ENCODE assay signal across 8 cellular contexts in the genomic region with DNA sequence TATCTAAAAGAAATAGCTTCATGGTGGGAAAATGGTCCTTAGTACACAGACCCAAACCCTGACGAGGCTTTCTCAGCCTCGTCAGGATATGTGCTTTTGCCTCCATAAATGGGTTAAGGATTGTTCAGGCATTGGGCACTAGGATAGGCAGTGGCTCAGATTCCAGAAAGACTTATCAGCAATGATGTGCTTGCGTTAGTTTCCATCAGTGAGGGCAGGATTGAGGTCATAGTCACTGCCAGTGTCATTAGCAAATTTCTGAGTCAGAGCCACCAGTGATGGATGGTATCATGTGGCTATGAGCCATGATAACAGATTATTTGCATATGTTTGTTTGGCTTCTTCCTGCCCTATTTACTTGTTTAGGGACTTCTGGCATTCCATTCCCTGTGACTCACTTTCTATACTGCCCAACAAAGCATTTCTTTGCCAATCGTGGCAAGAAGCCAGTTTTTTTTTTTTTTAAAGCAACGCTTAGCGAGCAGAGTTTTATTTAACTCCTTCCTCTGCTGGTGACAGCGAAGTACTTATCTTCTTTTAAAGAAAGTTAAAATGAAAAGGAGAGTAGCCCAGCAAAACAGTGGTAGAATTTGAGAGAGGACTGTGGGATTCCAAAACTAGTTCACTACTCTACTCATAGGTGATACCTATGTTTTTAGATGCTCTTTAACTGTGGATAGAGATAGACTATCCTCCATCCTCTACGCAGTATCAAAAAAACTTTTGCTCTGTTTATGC. TPM values are rescaled to one million over a fixed set of nuclear protein-coding genes. Genes with fewer than 3 reads are reported as not detected.
DNase-seq lines count a peak whose midpoint lies in the region; ATAC-seq, FAIRE-seq and TF ChIP-seq lines count a peak whose summit lies in the region.

No MANE protein-coding gene starts in this region.

- POLR2A ChIA-PET in A549 (lab: Yijun Ruan, JAX) (no interaction called here), PC-3 (lab: Charles Lee; ENCODE audit: unreplicated experiment) (no interaction called here)

- H3K9me3 ChIP-seq in A549 (no peaks in the 10 kb centered on the region), GM23248 (ENCODE audit: low read depth) (no peaks in the 10 kb centered on the region), PC-3 (ENCODE audit: low read length) (no peaks in the 10 kb centered on the region)

- H3K4me3 ChIP-seq in A549 (no peak overlapping the region), GM23248 (no peak overlapping the region), PC-3 (ENCODE audit: low read length) (no peak overlapping the region), fibroblast of mammary gland (ENCODE audit: control insufficient read depth, low read depth, low read length) (no peak overlapping the region)

- H3K79me2 ChIP-seq in GM23248 (ENCODE audit: insufficient read depth), result no peaks in the 10 kb centered on the region
- H3K79me2 ChIP-seq in PC-3 (ENCODE audit: low read length), result no peaks in the 10 kb centered on the region

- CTCF ChIA-PET in A549 (lab: Yijun Ruan, JAX) (interaction anchor here (0.7 to 10.2 kb wide), 4 partner anchors 14 to 66 kb away, joined by 3 to 241 read pairs (median 4); no protein-coding TSS in a partner anchor), PC-3 (lab: Charles Lee) (interaction anchor here (4.2 kb wide), 1 partner anchor 71 kb away, joined by 35 read pairs; no protein-coding TSS in a partner anchor)

- H3K36me3 ChIP-seq in GM23248 (ENCODE audit: low read depth) (peaks cover 9% of the 10 kb centered on the region; the same call in 1 of the 2 replicates), PC-3 (ENCODE audit: low read depth, low read length) (peaks cover 12% of the 10 kb centered on the region)

- H3K4me2 ChIP-seq in A549 (peak overlapping the region; percentile 78), GM23248 (ENCODE audit: unreplicated experiment) (peak overlapping the region; percentile 61), PC-3 (ENCODE audit: low read length) (peak overlapping the region; percentile 60)

- H3K4me1 ChIP-seq in A549, result peaks cover 63% of the 10 kb centered on the region
- H3K4me1 ChIP-seq in GM23248 (ENCODE audit: insufficient read depth), result peaks cover 46% of the 10 kb centered on the region
- peaks cover 30% of the 10 kb centered on the region for H3K4me1 ChIP-seq in PC-3 (ENCODE audit: insufficient read depth, low read length)

- peak; percentile 41 to 65; a peak in 4 of 5 replicates for TF ChIP-seq RAD21 in A549 (conservative IDR thresholded peaks at IDR 0.05 in 1 of 2, IDR thresholded peaks at IDR 0.05 in 1 of 2)

- no TSS peak for BruUV-seq in PC-3 (replicated peaks; lab: Mats Ljungman, UMichigan)

- TF ChIP-seq EP300 in A549 (IDR thresholded peaks at IDR 0.05), result peak; percentile 96 to 98

- H3K9me2 ChIP-seq in GM23248 (ENCODE audit: insufficient read depth), result no peaks in the 10 kb centered on the region
- H3K9me2 ChIP-seq in PC-3 (replicated peaks; ENCODE audit: low read length), result no peaks in the 10 kb centered on the region

- H3F3A ChIP-seq in GM23248 (ENCODE audit: insufficient read depth) (peaks cover 71% of the 10 kb centered on the region), PC-3 (ENCODE audit: low read length, unreplicated experiment) (peaks cover 4% of the 10 kb centered on the region)

- FAIRE-seq in A549 (lab: Jason Lieb, UNC), result peak; percentile 99

- ATAC-seq in A549 (peak; percentile 97 to 98), PC-3 (peak; percentile 87), HG02623 (IDR thresholded peaks at IDR 0.05; ENCODE audit: unreplicated experiment) (no peak), GM21515 (IDR thresholded peaks at IDR 0.05; ENCODE audit: unreplicated experiment) (no peak)

- DNase-seq in A549 (ENCODE audit: low read depth in 1 of 2, low spot score in 1 of 2), result peak; percentile 97 to 99
- peak; percentile 98 for DNase-seq in GM23248
- DNase-seq in PC-3, result peak; percentile 100
- peak; percentile 100 for DNase-seq in fibroblast of mammary gland (ENCODE audit: low read depth)
- peak; percentile 85 for DNase-seq in non-pigmented ciliary epithelial cell (ENCODE audit: low read depth)
- no peak for DNase-seq in GM19240 (ENCODE audit: insufficient read length, low spot score)

- intact Hi-C loops in PC-3 (cut with micrococcal nuclease), result loop anchor here (1.0 to 10.0 kb wide), 3 partner anchors 17 to 269 kb away; a partner anchor contains a TSS

- H4K20me1 ChIP-seq in GM23248 (ENCODE audit: insufficient read depth) (no peaks in the 10 kb centered on the region), PC-3 (ENCODE audit: low read length) (no peaks in the 10 kb centered on the region)

- H3K27ac ChIP-seq in A549 (peak overlapping the region; percentile 86 to 92), GM23248 (peak overlapping the region; percentile 87), PC-3 (ENCODE audit: low read length) (peak overlapping the region; percentile 90)

- no peaks in the 10 kb centered on the region for H3K27me3 ChIP-seq in GM23248 (replicated peaks; ENCODE audit: insufficient read depth)
- H3K27me3 ChIP-seq in PC-3 (ENCODE audit: low read length), result no peaks in the 10 kb centered on the region

- no peak for TF ChIP-seq POLR2A in A549 (IDR thresholded peaks at IDR 0.05; ENCODE audit: low read length)

- in situ Hi-C loops in GM23248 (cut with MboI), result no loop called here

- H3K9ac ChIP-seq in GM23248, result peak overlapping the region; percentile 55
- peak overlapping the region; percentile 77 for H3K9ac ChIP-seq in PC-3 (ENCODE audit: low read length)

- no peak for TF ChIP-seq CTCF in A549 (IDR thresholded peaks at IDR 0.05)
- no peak; the same call in 1 of the 2 replicates for TF ChIP-seq CTCF in PC-3 (conservative IDR thresholded peaks at IDR 0.05; ENCODE audit: low read depth, low read length)
- no peak for TF ChIP-seq CTCF in fibroblast of mammary gland (conservative IDR thresholded peaks at IDR 0.05; ENCODE audit: control insufficient read depth, insufficient read depth, low read depth, low read length)

- WGBS in A549 (ENCODE audit: missing lambda C conversion rate), result 2% methylated on average over 8 of the region's 8 CpGs
- WGBS in GM23248 (ENCODE audit: low coverage in 1 of 2, low lambda C conversion rate in 2 of 2, missing lambda C conversion rate in 2 of 2), 2 experiments, result 10 to 12% methylated on average over 8 of the region's 8 CpGs

- H2AFZ ChIP-seq in GM23248 (no peak overlapping the region), PC-3 (ENCODE audit: low read length) (0 out of 2 replicates have a peak overlapping the region, but pooled peaks have one; percentile 2)

TF ChIP-seq in A549, 52 proteins besides CTCF, POLR2A, EP300 and RAD21 (continues in another document):
- TF ChIP-seq JUN (IDR thresholded peaks at IDR 0.05) (peak; percentile 97 to 99), NFE2L2 (conservative IDR thresholded peaks at IDR 0.05; ENCODE audit: low read length) (no peak), CHD4 (IDR thresholded peaks at IDR 0.05; ENCODE audit: borderline replicate concordance) (no peak), POLR2AphosphoS2 (conservative IDR thresholded peaks at IDR 0.05; ENCODE audit: low read length) (no peak), ESRRA (IDR thresholded peaks at IDR 0.05; ENCODE audit: borderline replicate concordance, low read length) (no peak), KDM5A (IDR thresholded peaks at IDR 0.05) (no peak), TFCP2L1 (CRISPR knock-in tag; IDR thresholded peaks at IDR 0.05) (no peak), EHMT2 (IDR thresholded peaks at IDR 0.05; ENCODE audit: low read depth) (no peak), KDM1A (IDR thresholded peaks at IDR 0.05; ENCODE audit: low read depth) (no peak), RCOR1 (IDR thresholded peaks at IDR 0.05; ENCODE audit: low read depth, low read length) (no peak), ZNF302 (CRISPR knock-in tag; IDR thresholded peaks at IDR 0.05) (peak; percentile 62; the same call in 1 of the 2 replicates), SREBF2 (IDR thresholded peaks at IDR 0.05) (no peak), NR3C1 (IDR thresholded peaks at IDR 0.05) (no peak), CBX8 (IDR thresholded peaks at IDR 0.05) (no peak), PHF8 (IDR thresholded peaks at IDR 0.05; ENCODE audit: borderline replicate concordance, low read depth) (no peak), HOXB5 (CRISPR knock-in tag; IDR thresholded peaks at IDR 0.05) (peak; percentile 100), CHD2 (IDR thresholded peaks at IDR 0.05; ENCODE audit: low read length, partially characterized antibody) (no peak)
- TF ChIP-seq, protein P1, sequence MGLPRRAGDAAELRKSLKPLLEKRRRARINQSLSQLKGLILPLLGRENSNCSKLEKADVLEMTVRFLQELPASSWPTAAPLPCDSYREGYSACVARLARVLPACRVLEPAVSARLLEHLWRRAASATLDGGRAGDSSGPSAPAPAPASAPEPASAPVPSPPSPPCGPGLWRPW (IDR thresholded peaks at IDR 0.05), result peak; percentile 44; the same call in 1 of the 2 replicates
- TF ChIP-seq, protein P2, sequence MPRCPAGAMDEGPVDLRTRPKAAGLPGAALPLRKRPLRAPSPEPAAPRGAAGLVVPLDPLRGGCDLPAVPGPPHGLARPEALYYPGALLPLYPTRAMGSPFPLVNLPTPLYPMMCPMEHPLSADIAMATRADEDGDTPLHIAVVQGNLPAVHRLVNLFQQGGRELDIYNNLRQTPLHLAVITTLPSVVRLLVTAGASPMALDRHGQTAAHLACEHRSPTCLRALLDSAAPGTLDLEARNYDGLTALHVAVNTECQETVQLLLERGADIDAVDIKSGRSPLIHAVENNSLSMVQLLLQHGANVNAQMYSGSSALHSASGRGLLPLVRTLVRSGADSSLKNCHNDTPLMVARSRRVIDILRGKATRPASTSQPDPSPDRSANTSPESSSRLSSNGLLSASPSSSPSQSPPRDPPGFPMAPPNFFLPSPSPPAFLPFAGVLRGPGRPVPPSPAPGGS (IDR thresholded peaks at IDR 0.05), result peak; percentile 95; the same call in 2 of the 3 replicates
- TF ChIP-seq, protein P3, sequence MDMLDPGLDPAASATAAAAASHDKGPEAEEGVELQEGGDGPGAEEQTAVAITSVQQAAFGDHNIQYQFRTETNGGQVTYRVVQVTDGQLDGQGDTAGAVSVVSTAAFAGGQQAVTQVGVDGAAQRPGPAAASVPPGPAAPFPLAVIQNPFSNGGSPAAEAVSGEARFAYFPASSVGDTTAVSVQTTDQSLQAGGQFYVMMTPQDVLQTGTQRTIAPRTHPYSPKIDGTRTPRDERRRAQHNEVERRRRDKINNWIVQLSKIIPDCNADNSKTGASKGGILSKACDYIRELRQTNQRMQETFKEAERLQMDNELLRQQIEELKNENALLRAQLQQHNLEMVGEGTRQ (IDR thresholded peaks at IDR 0.05), result peak; percentile 61

RNA-seq across cellular contexts. Expression of a gene that starts 44.4 kb away (rescaled TPM):
- polyA plus RNA-seq in A549 (2011; rRNA removed) (2.1 and 2.3 TPM in 2 replicates), A549 (2017; fragmentation: RNase III; extraction: RNeasy Plus Mini Kit Qiagen cat#74134 plus additional on column Dnase treatment) (1.5 to 1.8 TPM (median 1.5 TPM) in 3 replicates), GM23248 (2016; fragmentation: Nextera tagmentation; extraction: Ambion mirVana) (8.8 and 9.2 TPM in 2 replicates)
- 0.67 and 0.95 TPM in 2 replicates for polyA plus RNA-seq in A549 (2012; cell fraction: cytosol; rRNA removed)
- 1.1 and 1.9 TPM in 2 replicates for polyA plus RNA-seq in A549 (2012; cell fraction: nucleus; rRNA removed)
- polyA minus RNA-seq in A549 (2011; rRNA and poly(A)+ RNA removed), result 2.3 and 2.6 TPM in 2 replicates
- total RNA-seq in GM23248 (2014; rRNA removed; shearing (Covaris generic)), result 14.5 and 20.0 TPM in 2 replicates
- total RNA-seq in PC-3 (2014; rRNA removed), result 6.0 and 7.1 TPM in 2 replicates

Comparison
In these comparisons a context has a peak if more than half of its experiments do, and no peak if none do; other contexts are left out.
1. ATAC-seq: peak in A549 (2 of 2) and PC-3 (single experiment); none in HG02623 (single experiment) and GM21515 (single experiment).
2. Peak in every context shown above with its lines, with median percentiles within 50 percentile points of each other: H3K27ac ChIP-seq and H3K4me2 ChIP-seq.